1 cellular context compared by ENCODE assay signal in genomic region chr2:182920631-182921056, GRCh38.
A peak's percentile ranks its signal among the peaks of the same experiment; 100 is the strongest.
TF ChIP-seq lines count a peak whose summit lies in the region.

No MANE protein-coding gene starts in this region.

TF ChIP-seq in GM12878, 131 proteins besides CTCF, POLR2A, EP300 and RAD21 (continued from another document):
- TF ChIP-seq SRF (IDR thresholded peaks at IDR 0.05; ENCODE audit: low read depth in 2 of 2, low read length in 2 of 2) (no peak), POLR2AphosphoS2 (IDR thresholded peaks at IDR 0.05; ENCODE audit: low read depth, low read length) (no peak), GABPA (IDR thresholded peaks at IDR 0.05; ENCODE audit: low read depth) (no peak), NFIC (IDR thresholded peaks at IDR 0.05; ENCODE audit: low read depth, low read length) (peak; percentile 56; the same call in 1 of the 2 replicates), EED (IDR thresholded peaks at IDR 0.05; ENCODE audit: low read depth) (0 out of 2 replicates have a peak, but pooled peaks have one; percentile 19), CHD4 (IDR thresholded peaks at IDR 0.05) (no peak), NFXL1 (IDR thresholded peaks at IDR 0.05; ENCODE audit: borderline replicate concordance) (no peak), ZBTB4 (CRISPR knock-in tag; IDR thresholded peaks at IDR 0.05) (no peak), BHLHE40 (IDR thresholded peaks at IDR 0.05; ENCODE audit: borderline replicate concordance in 1 of 2, low read depth in 2 of 2, low read length in 1 of 2) (0 out of 4 replicates have a peak, but pooled peaks of 1 of the 2 experiments have one; percentile 9), HCFC1 (IDR thresholded peaks at IDR 0.05; ENCODE audit: low read length) (no peak), HDAC6 (IDR thresholded peaks at IDR 0.05; ENCODE audit: unreplicated experiment) (no peak)
